In genomic region chr1:29239142-29239541, GRCh38 we compare ENCODE assay signal across 11 cellular contexts. TPM values are rescaled to one million over a fixed set of nuclear protein-coding genes. Genes with fewer than 3 reads are reported as not detected.
A peak's percentile ranks its signal among the peaks of the same experiment; 100 is the strongest.
DNase-seq lines count a peak whose midpoint lies in the region; ATAC-seq and TF ChIP-seq lines count a peak whose summit lies in the region.
"Had no signal": no experiment of that assay in that cellular context is flagged by ENCODE, and none has a peak within 500 bp of the region (broad histone marks: within the 10 kb centered on the region; RNA-seq: fewer than 3 reads in every experiment).

No MANE protein-coding gene starts in this region.

- TF ChIP-seq CTCF in body of pancreas (IDR thresholded peaks at IDR 0.05) (no peak), lung (IDR thresholded peaks at IDR 0.05; ENCODE audit: control extremely low read depth, extremely low read depth) (no peak)

- H3K4me3 Mint-ChIP-seq in activated naive CD4-positive, alpha-beta T cell treated with anti-CD3 and anti-CD28 coated beads, Interleukin-2, amount 50 U/mL, for 24 hours, result peak overlapping the region; percentile 85

- H3K36me3 Mint-ChIP-seq in activated naive CD4-positive, alpha-beta T cell treated with anti-CD3 and anti-CD28 coated beads, Interleukin-2, amount 50 U/mL, for 24 hours, result no peaks in the 10 kb centered on the region

- no peaks in the 10 kb centered on the region for H3K36me3 ChIP-seq in body of pancreas (replicated peaks in 1 of 2; ENCODE audit: insufficient read depth in 1 of 2, low read depth in 2 of 2)
- no peaks in the 10 kb centered on the region for H3K36me3 ChIP-seq in lung (ENCODE audit: control insufficient read depth in 2 of 2, insufficient read depth in 2 of 2, low read length in 2 of 2)

- no peaks in the 10 kb centered on the region for H3K27me3 ChIP-seq in body of pancreas
- no peaks in the 10 kb centered on the region for H3K27me3 ChIP-seq in lung (ENCODE audit: control insufficient read depth, insufficient read depth)

- no peak for DNase-seq in activated naive CD4-positive, alpha-beta T cell treated with Interleukin-2 at 50 U/mL for 16 hours
- DNase-seq in body of pancreas (peak in 2 of 4 donors; percentile 30 to 56), lung (ENCODE audit: low spot score) (peak; percentile 77), NCI-H1048 (lab: John Stamatoyannopoulos, UW) (no peak), foreskin melanocyte (no peak), HUDEP-2 (lab: John Stamatoyannopoulos, UW; ENCODE audit: unreplicated experiment in 76 of 76) (no peak)
- DNase-seq: activated CD8-positive, alpha-beta memory T cell treated with anti-CD3 and anti-CD28 coated beads, Interleukin-2, amount 50 U/mL, for 4 hours; NCI-H2081 treated with DMSO at 0.1 percent for 48 hours; right cardiac atrium had no signal

- 49 to 57% methylated on average over 7 of the region's 7 CpGs for WGBS in body of pancreas, 2 donors
- WGBS in lung, 2 donors, result 31 to 34% methylated on average over 7 of the region's 7 CpGs

- intact Hi-C loops in body of pancreas (cut with DNase I), result no loop called here

- peaks cover 23% of the 10 kb centered on the region for H3K4me1 ChIP-seq in body of pancreas
- H3K4me1 ChIP-seq in lung (ENCODE audit: control insufficient read depth in 2 of 2, insufficient read depth in 2 of 2, low read length in 2 of 2), result peaks cover 0 to 6% of the 10 kb centered on the region in 2 donors

- no peak overlapping the region for H3K27ac Mint-ChIP-seq in activated naive CD4-positive, alpha-beta T cell treated with anti-CD3 and anti-CD28 coated beads, Interleukin-2, amount 50 U/mL, for 24 hours

- H3K27me3 Mint-ChIP-seq in activated naive CD4-positive, alpha-beta T cell treated with anti-CD3 and anti-CD28 coated beads, Interleukin-2, amount 50 U/mL, for 24 hours, result peaks cover 35% of the 10 kb centered on the region

- no peaks in the 10 kb centered on the region for H3K9me3 Mint-ChIP-seq in activated naive CD4-positive, alpha-beta T cell treated with anti-CD3 and anti-CD28 coated beads, Interleukin-2, amount 50 U/mL, for 24 hours

- H3K9me3 ChIP-seq in body of pancreas (no peaks in the 10 kb centered on the region), lung (ENCODE audit: control insufficient read depth in 2 of 2, insufficient read depth in 1 of 2, low read length in 1 of 2) (no peaks in the 10 kb centered on the region)

- H3K27ac ChIP-seq in body of pancreas (peak overlapping the region in 3 of 4 donors; percentile 61 to 70 (median 67)), lung (ENCODE audit: low read depth in 1 of 2, low read length in 1 of 2) (peak overlapping the region in 1 of 2 donors; percentile 92)

- ATAC-seq in body of pancreas, result no peak
- ATAC-seq in lung (ENCODE audit: insufficient read depth, low FRiP score), result peak; percentile 13
- ATAC-seq in HG02571 (IDR thresholded peaks at IDR 0.05; ENCODE audit: unreplicated experiment), result no peak

- TF ChIP-seq POLR2A in body of pancreas (IDR thresholded peaks at IDR 0.05), result peak in 2 of 3 donors; percentile 16 to 22

- no peak overlapping the region for H3K4me3 ChIP-seq in body of pancreas
- no peak overlapping the region for H3K4me3 ChIP-seq in lung

- peaks cover 18% of the 10 kb centered on the region for H3K4me1 Mint-ChIP-seq in activated naive CD4-positive, alpha-beta T cell treated with anti-CD3 and anti-CD28 coated beads, Interleukin-2, amount 50 U/mL, for 24 hours

RNA-seq across cellular contexts. Expression of gene PTPRU, which starts 2.8 kb away (rescaled TPM):
- 10 to 100 TPM; 24.1 to 40.2 TPM for total RNA-seq in body of pancreas
- total RNA-seq in lung, result 10 to 100 TPM; 22.6 to 55.3 TPM
- polyA plus RNA-seq in lung, result 10 to 100 TPM; 22.9 to 42.9 TPM

RNA-seq across cellular contexts. Expression of gene MECR, which starts 8.4 kb away (rescaled TPM):
- 10 to 100 TPM; 10.6 to 30.7 TPM for total RNA-seq in body of pancreas
- total RNA-seq in lung, result 10 to 100 TPM; 18.0 to 30.1 TPM
- 10 to 100 TPM; 20.1 to 26.2 TPM for polyA plus RNA-seq in lung

RNA-seq across cellular contexts. Expression of gene SRSF4, which starts 57.4 kb away (rescaled TPM):
- total RNA-seq in body of pancreas, result 10 to 100 TPM; 50.3 to 58.3 TPM
- total RNA-seq in lung, result 10 to 100 TPM; 66.2 to 69.1 TPM
- polyA plus RNA-seq in lung, result 10 to 100 TPM; 56.7 to 69.3 TPM
